Comparison of ENCODE assay signal across 8 cellular contexts in genomic region chr2:86563650-86564061, GRCh38. TPM values are rescaled to one million over a fixed set of nuclear protein-coding genes. Genes with fewer than 3 reads are reported as not detected.
DNase-seq lines count a peak whose midpoint lies in the region; ATAC-seq and TF ChIP-seq lines count a peak whose summit lies in the region.

No MANE protein-coding gene starts in this region.

- H3K9ac ChIP-seq in SK-N-MC (ENCODE audit: insufficient read length) = no peak overlapping the region

- TF ChIP-seq POLR2A in esophagus muscularis mucosa (IDR thresholded peaks at IDR 0.05; ENCODE audit: low read depth) = no peak

- TF ChIP-seq CTCF in GM12865 (IDR thresholded peaks at IDR 0.05; ENCODE audit: insufficient read depth, low read depth, low read length, missing control alignments) = no peak
- no peak for TF ChIP-seq CTCF in esophagus muscularis mucosa (IDR thresholded peaks at IDR 0.05)
- TF ChIP-seq CTCF in psoas muscle (IDR thresholded peaks at IDR 0.05) = no peak

- H3K4me1 ChIP-seq in esophagus muscularis mucosa (peaks cover 25 to 43% (median 41%) of the 10 kb centered on the region in 4 donors), psoas muscle (peaks cover 16% of the 10 kb centered on the region)

- DNase-seq in GM12865 (ENCODE audit: low read depth) (no peak), SK-N-MC (ENCODE audit: low read depth, low spot score) (no peak), esophagus muscularis mucosa (ENCODE audit: extremely low spot score) (no peak), psoas muscle (peak in 1 of 2 donors; percentile 42), middle frontal gyrus (ENCODE audit: extremely low spot score, low spot score) (no peak)
- no peak for DNase-seq in activated CD4-positive, CD25-positive, alpha-beta regulatory T cell (lab: John Stamatoyannopoulos, UW)

- ATAC-seq in psoas muscle (no peak), HG03045 (IDR thresholded peaks at IDR 0.05; ENCODE audit: unreplicated experiment) (no peak), GM21526 (IDR thresholded peaks at IDR 0.05; ENCODE audit: low FRiP score, unreplicated experiment) (no peak)

- no peaks in the 10 kb centered on the region for H3K9me3 ChIP-seq in SK-N-MC (ENCODE audit: low read depth, low read length)
- no peaks in the 10 kb centered on the region for H3K9me3 ChIP-seq in esophagus muscularis mucosa
- no peaks in the 10 kb centered on the region for H3K9me3 ChIP-seq in psoas muscle

- WGBS in esophagus muscularis mucosa = 74% methylated on average over 13 of the region's 13 CpGs
- 66 to 76% (median 69%) methylated on average over 13 of the region's 13 CpGs for WGBS in psoas muscle, 3 donors

- H3K4me3 ChIP-seq in GM12865 (ENCODE audit: low read depth, low read length) (peak overlapping the region; percentile 92), SK-N-MC (peak overlapping the region; percentile 97), esophagus muscularis mucosa (peak overlapping the region; percentile 70 to 89 (median 80)), psoas muscle (peak overlapping the region; percentile 81)

- no peaks in the 10 kb centered on the region for H3K36me3 ChIP-seq in SK-N-MC (ENCODE audit: insufficient read depth, low read length)
- peaks cover 0 to 4% (median 0%) of the 10 kb centered on the region in 4 donors for H3K36me3 ChIP-seq in esophagus muscularis mucosa
- H3K36me3 ChIP-seq in psoas muscle (ENCODE audit: insufficient read depth in 1 of 2, low read depth in 1 of 2) = no peaks in the 10 kb centered on the region

- H3K27me3 ChIP-seq in esophagus muscularis mucosa (no peaks in the 10 kb centered on the region), psoas muscle (ENCODE audit: insufficient read depth in 3 of 3, low read length in 2 of 3) (no peaks in the 10 kb centered on the region)

- H3K27ac ChIP-seq in SK-N-MC (peak overlapping the region; percentile 96; the same call in 1 of the 2 replicates), esophagus muscularis mucosa (replicated peaks in 1 of 4) (peak overlapping the region; percentile 96 to 99 (median 97)), psoas muscle (peak overlapping the region; percentile 98)

- TF ChIP-seq EP300 in esophagus muscularis mucosa (IDR thresholded peaks at IDR 0.05) = no peak

- intact Hi-C loops in esophagus muscularis mucosa (cut with DNase I) = loop anchor here (2.0 kb wide), 1 partner anchor 59 kb away; the partner anchor contains the start of gene RNF103
- intact Hi-C loops in psoas muscle (cut with DNase I) = loop anchor here in 1 of 2 donors (2.0 kb wide), 1 partner anchor 59 kb away; the partner anchor contains the start of gene RNF103

RNA-seq across cellular contexts. Expression of gene CHMP3, which starts 0.4 kb away (rescaled TPM):
- total RNA-seq in esophagus muscularis mucosa = 100 to 1,000 TPM; 166 to 213 (median 185) TPM
- total RNA-seq in psoas muscle = 100 to 1,000 TPM in 2 of 4 donors, 10 to 100 TPM in 2; 84.9 to 133 (median 102) TPM
- polyA plus RNA-seq in psoas muscle = 10 to 100 TPM; 63.5 to 99.8 (median 76.8) TPM
